In the genomic region with DNA sequence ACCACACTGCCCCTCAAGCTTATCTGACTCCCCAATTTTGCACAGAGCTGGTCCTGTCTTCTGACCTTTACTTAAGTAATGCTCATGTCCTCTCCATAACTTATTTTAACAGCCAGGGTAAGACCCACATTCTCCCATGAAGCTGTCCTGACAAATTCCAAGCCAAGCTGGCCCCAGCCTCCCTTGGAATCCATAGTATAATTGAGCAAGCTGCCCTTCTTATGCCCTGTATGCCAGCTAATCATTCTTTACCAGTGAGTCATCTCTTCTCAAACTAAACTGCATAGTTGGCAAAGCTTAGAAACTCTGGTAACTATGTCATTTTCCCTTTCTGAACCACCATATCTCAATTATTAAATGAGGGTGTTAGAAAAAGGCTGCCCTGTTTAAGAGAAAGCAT, we compare ENCODE assay signal across 9 cellular contexts.
DNase-seq lines count a peak whose midpoint lies in the region; ATAC-seq and TF ChIP-seq lines count a peak whose summit lies in the region.
"Had no signal": no experiment of that assay in that cellular context is flagged by ENCODE, and none has a peak within 500 bp of the region (broad histone marks: within the 10 kb centered on the region; RNA-seq: fewer than 3 reads in every experiment).

No MANE protein-coding gene starts in this region.

- no peaks in the 10 kb centered on the region for H3K9me3 ChIP-seq in SJCRH30 (replicated peaks)

- no peak overlapping the region for H3K4me3 Mint-ChIP-seq in osteocyte (ENCODE audit: unreplicated experiment)

- no peaks in the 10 kb centered on the region for H3K27me3 ChIP-seq in SJCRH30

- H3K9me3 Mint-ChIP-seq in osteocyte (ENCODE audit: unreplicated experiment) = no peaks in the 10 kb centered on the region

- H3K4me1 Mint-ChIP-seq in osteocyte (ENCODE audit: unreplicated experiment) = peaks cover 50% of the 10 kb centered on the region

- H3K4me3 ChIP-seq in SJCRH30 (no peak overlapping the region), fibroblast of mammary gland (ENCODE audit: control insufficient read depth, low read depth, low read length) (no peak overlapping the region)

- TF ChIP-seq CTCF in fibroblast of mammary gland (conservative IDR thresholded peaks at IDR 0.05; ENCODE audit: control insufficient read depth, insufficient read depth, low read depth, low read length) = no peak
- TF ChIP-seq CTCF in osteocyte (IDR thresholded peaks at IDR 0.05) = no peak

- peak overlapping the region; percentile 7; the same call in 1 of the 2 replicates for H3K27ac ChIP-seq in SJCRH30

- no peaks in the 10 kb centered on the region for H3K27me3 Mint-ChIP-seq in osteocyte (ENCODE audit: unreplicated experiment)

- peaks cover 2% of the 10 kb centered on the region for H3K36me3 Mint-ChIP-seq in osteocyte (ENCODE audit: unreplicated experiment)

- DNase-seq in Daoy (ENCODE audit: low read depth) = peak; percentile 85
- no peak for DNase-seq in SJCRH30
- DNase-seq in fibroblast of mammary gland (ENCODE audit: low read depth) = peak; percentile 62
- no peak for DNase-seq in osteocyte (ENCODE audit: extremely low spot score, unreplicated experiment)
- DNase-seq in DMS53 (lab: John Stamatoyannopoulos, UW) = no peak
- DNase-seq in GF-D8 (lab: John Stamatoyannopoulos, UW) = no peak
- DNase-seq in inferior parietal cortex (ENCODE audit: extremely low spot score) = no peak
- DNase-seq: activated effector memory CD4-positive, alpha-beta T cell treated with Interleukin-2 at 50 U/mL for 16 hours had no signal

- peaks cover 6% of the 10 kb centered on the region for H3K36me3 ChIP-seq in SJCRH30

- peaks cover 11% of the 10 kb centered on the region for H3K4me1 ChIP-seq in SJCRH30

- no peak for ATAC-seq in GM19395 (IDR thresholded peaks at IDR 0.05; ENCODE audit: unreplicated experiment)

- peak overlapping the region; percentile 77 for H3K27ac Mint-ChIP-seq in osteocyte (ENCODE audit: unreplicated experiment)

Comparison
In these comparisons a context has a peak if more than half of its experiments do, and no peak if none do; other contexts are left out.
1. DNase-seq: peak in Daoy (single experiment) and fibroblast of mammary gland (single experiment); none in SJCRH30 (0 of 2), osteocyte (single experiment), DMS53 (single experiment), GF-D8 (single experiment) and inferior parietal cortex (single experiment).